ENCODE assay signal across 35 cellular contexts in the genomic region with DNA sequence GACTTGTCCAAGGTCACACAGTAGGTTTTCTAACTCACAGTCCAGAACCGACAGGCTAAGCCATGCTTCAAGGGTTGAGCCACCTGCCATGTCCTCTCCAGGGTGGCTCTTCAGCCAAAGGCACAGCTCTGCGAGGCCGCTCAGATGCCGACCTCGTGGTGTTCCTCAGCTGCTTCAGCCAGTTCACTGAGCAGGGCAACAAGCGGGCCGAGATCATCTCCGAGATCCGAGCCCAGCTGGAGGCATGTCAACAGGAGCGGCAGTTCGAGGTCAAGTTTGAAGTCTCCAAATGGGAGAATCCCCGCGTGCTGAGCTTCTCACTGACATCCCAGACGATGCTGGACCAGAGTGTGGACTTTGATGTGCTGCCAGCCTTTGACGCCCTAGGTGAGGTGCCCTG. TPM values are rescaled to one million over a fixed set of nuclear protein-coding genes. Genes with fewer than 3 reads are reported as not detected.
"Had no signal": no experiment of that assay in that cellular context is flagged by ENCODE, and none has a peak within 500 bp of the region (broad histone marks: within the 10 kb centered on the region; RNA-seq: fewer than 3 reads in every experiment).

No MANE protein-coding gene starts in this region.

- H3K27me3 Mint-ChIP-seq: activated B cell treated with CpG ODN at 0.5 μM for 24 hours; activated CD4-positive, alpha-beta memory T cell treated with anti-CD3 and anti-CD28 coated beads for 36 hours; activated CD4-positive, alpha-beta T cell treated with anti-CD3 and anti-CD28 coated beads, Interleukin-2, amount 10 ng/mL, durations not matched to agents 24 days and 14 days; activated CD8-positive, alpha-beta memory T cell treated with anti-CD3 and anti-CD28 coated beads, Interleukin-2, amount 10 ng/mL, durations not matched to agents 7 days and 5 days; activated naive CD4-positive, alpha-beta T cell treated with anti-CD3 and anti-CD28 coated beads, Interleukin-2, amount 50 U/mL, for 24 hours; activated naive CD8-positive, alpha-beta T cell; activated naive CD8-positive, alpha-beta T cell treated with anti-CD3 and anti-CD28 coated beads, Interleukin-2, amount 10 ng/mL, durations not matched to agents 7 days and 5 days; activated naive CD8-positive, alpha-beta T cell treated with anti-CD3 and anti-CD28 coated beads, Interleukin-2, amount 50 U/mL, for 24 hours; activated T-helper 17 cell treated with anti-CD3 and anti-CD28 coated beads, Interleukin-2, amount 50 U/mL, for 72 hours had no signal

- H3K27me3 ChIP-seq: ascending aorta, cardiac muscle cell had no signal

- H3K4me1 ChIP-seq: ascending aorta had no signal

- H3K27ac Mint-ChIP-seq: activated B cell treated with CpG ODN at 0.5 μM for 24 hours; activated CD4-positive, alpha-beta memory T cell treated with anti-CD3 and anti-CD28 coated beads for 36 hours; activated CD4-positive, alpha-beta T cell treated with anti-CD3 and anti-CD28 coated beads, Interleukin-2, amount 10 ng/mL, durations not matched to agents 24 days and 14 days; activated CD8-positive, alpha-beta memory T cell treated with anti-CD3 and anti-CD28 coated beads, Interleukin-2, amount 10 ng/mL, durations not matched to agents 7 days and 5 days; activated naive CD4-positive, alpha-beta T cell treated with anti-CD3 and anti-CD28 coated beads for 36 hours; activated naive CD4-positive, alpha-beta T cell treated with anti-CD3 and anti-CD28 coated beads, Interleukin-2, amount 50 U/mL, for 24 hours; activated naive CD8-positive, alpha-beta T cell; activated naive CD8-positive, alpha-beta T cell treated with anti-CD3 and anti-CD28 coated beads, Interleukin-2, amount 10 ng/mL, durations not matched to agents 7 days and 5 days; activated naive CD8-positive, alpha-beta T cell treated with anti-CD3 and anti-CD28 coated beads, Interleukin-2, amount 50 U/mL, for 24 hours; activated T-cell treated with anti-CD3 and anti-CD28 coated beads, Interleukin-2, amount 50 U/mL, for 72 hours; activated T-helper 1 cell treated with anti-CD3 and anti-CD28 coated beads, Interleukin-12 subunit alpha, Interleukin-12 subunit beta, Interleukin-2, Interleukin-4 antibody, amounts not matched to agents 30 ng/mL and 10 ng/mL and 1 ng/mL, durations not matched to agents 14 hours and 24 hours and 36 hours; brain; T-helper 1 cell treated with Interleukin-12 subunit alpha and Interleukin-12 subunit beta and Interleukin-4 antibody, amounts not matched to agents 30 μg/mL and 1 μg/mL, for 36 hours; T-helper 2 cell treated with Interferon-gamma antibody and Interleukin-4, amounts not matched to agents 5 μg/mL and 100 μg/mL, for 36 hours had no signal

- H3K4me1 Mint-ChIP-seq: activated B cell treated with CpG ODN at 0.5 μM for 24 hours; activated naive CD4-positive, alpha-beta T cell treated with anti-CD3 and anti-CD28 coated beads, Interleukin-2, amount 50 U/mL, for 24 hours; activated naive CD8-positive, alpha-beta T cell treated with anti-CD3 and anti-CD28 coated beads, Interleukin-2, amount 50 U/mL, for 24 hours; brain had no signal

- H3K4me3 Mint-ChIP-seq: activated B cell treated with CpG ODN at 0.5 μM for 24 hours; activated CD4-positive, alpha-beta memory T cell treated with anti-CD3 and anti-CD28 coated beads for 36 hours; activated CD4-positive, alpha-beta T cell treated with anti-CD3 and anti-CD28 coated beads, Interleukin-2, amount 10 ng/mL, durations not matched to agents 24 days and 14 days; activated CD8-positive, alpha-beta memory T cell treated with anti-CD3 and anti-CD28 coated beads, Interleukin-2, amount 10 ng/mL, durations not matched to agents 7 days and 5 days; activated naive CD4-positive, alpha-beta T cell treated with anti-CD3 and anti-CD28 coated beads for 36 hours; activated naive CD4-positive, alpha-beta T cell treated with anti-CD3 and anti-CD28 coated beads, Interleukin-2, amount 50 U/mL, for 24 hours; activated naive CD8-positive, alpha-beta T cell; activated naive CD8-positive, alpha-beta T cell treated with anti-CD3 and anti-CD28 coated beads, Interleukin-2, amount 10 ng/mL, durations not matched to agents 7 days and 5 days; activated naive CD8-positive, alpha-beta T cell treated with anti-CD3 and anti-CD28 coated beads, Interleukin-2, amount 50 U/mL, for 24 hours; activated T-cell treated with anti-CD3 and anti-CD28 coated beads, Interleukin-2, amount 50 U/mL, for 4 hours; activated T-cell treated with anti-CD3 and anti-CD28 coated beads, Interleukin-2, amount 50 U/mL, for 72 hours; activated T-helper 1 cell treated with anti-CD3 and anti-CD28 coated beads, Interleukin-12 subunit alpha, Interleukin-12 subunit beta, Interleukin-2, Interleukin-4 antibody, amounts not matched to agents 30 ng/mL and 10 ng/mL and 1 ng/mL, durations not matched to agents 14 hours and 24 hours and 36 hours; activated T-helper 17 cell treated with anti-CD3 and anti-CD28 coated beads, Interleukin-2, amount 50 U/mL, for 72 hours; brain; T-helper 1 cell treated with Interleukin-12 subunit alpha and Interleukin-12 subunit beta and Interleukin-4 antibody, amounts not matched to agents 30 μg/mL and 1 μg/mL, for 36 hours; T-helper 2 cell treated with Interferon-gamma antibody and Interleukin-4, amounts not matched to agents 5 μg/mL and 100 μg/mL, for 36 hours had no signal

- ATAC-seq: activated CD8-positive, alpha-beta memory T cell treated with anti-CD3 and anti-CD28 coated beads, Interleukin-2, amount 10 ng/mL, durations not matched to agents 7 days and 5 days; activated naive CD8-positive, alpha-beta T cell treated with anti-CD3 and anti-CD28 coated beads, Interleukin-2, amount 50 U/mL, for 24 hours; activated T-cell treated with anti-CD3 and anti-CD28 coated beads, Interleukin-2, amount 50 U/mL, for 4 hours; activated T-cell treated with anti-CD3 and anti-CD28 coated beads, Interleukin-2, amount 50 U/mL, for 72 hours; activated T-helper 17 cell treated with anti-CD3 and anti-CD28 coated beads, Interleukin-2, amount 50 U/mL, for 72 hours had no signal

- H3K4me3 ChIP-seq: ascending aorta, cardiac muscle cell had no signal

- H3K36me3 ChIP-seq: cardiac muscle cell had no signal

- H3K9me3 Mint-ChIP-seq: activated CD4-positive, alpha-beta memory T cell treated with anti-CD3 and anti-CD28 coated beads for 36 hours; activated CD4-positive, alpha-beta T cell treated with anti-CD3 and anti-CD28 coated beads, Interleukin-2, amount 10 ng/mL, durations not matched to agents 24 days and 14 days; activated naive CD4-positive, alpha-beta T cell treated with anti-CD3 and anti-CD28 coated beads for 36 hours; activated naive CD4-positive, alpha-beta T cell treated with anti-CD3 and anti-CD28 coated beads, Interleukin-2, amount 50 U/mL, for 24 hours; activated naive CD8-positive, alpha-beta T cell treated with anti-CD3 and anti-CD28 coated beads, Interleukin-2, amount 10 ng/mL, durations not matched to agents 7 days and 5 days; activated naive CD8-positive, alpha-beta T cell treated with anti-CD3 and anti-CD28 coated beads, Interleukin-2, amount 50 U/mL, for 24 hours; activated T-cell treated with anti-CD3 and anti-CD28 coated beads, Interleukin-2, amount 50 U/mL, for 4 hours; activated T-helper 1 cell treated with anti-CD3 and anti-CD28 coated beads, Interleukin-12 subunit alpha, Interleukin-12 subunit beta, Interleukin-2, Interleukin-4 antibody, amounts not matched to agents 30 ng/mL and 10 ng/mL and 1 ng/mL, durations not matched to agents 14 hours and 24 hours and 36 hours; activated T-helper 17 cell treated with anti-CD3 and anti-CD28 coated beads, Interleukin-2, amount 50 U/mL, for 72 hours; T-helper 1 cell treated with Interleukin-12 subunit alpha and Interleukin-12 subunit beta and Interleukin-4 antibody, amounts not matched to agents 30 μg/mL and 1 μg/mL, for 36 hours; T-helper 2 cell treated with Interferon-gamma antibody and Interleukin-4, amounts not matched to agents 5 μg/mL and 100 μg/mL, for 36 hours had no signal

- H3K27ac ChIP-seq: ascending aorta, cardiac muscle cell, VCaP had no signal

- DNase-seq: activated B cell treated with CpG ODN at 0.5 μM for 24 hours; activated CD4-positive, alpha-beta memory T cell treated with anti-CD3 and anti-CD28 coated beads for 36 hours; activated CD4-positive, alpha-beta T cell treated with anti-CD3 and anti-CD28 coated beads for 4 hours; activated CD4-positive, alpha-beta T cell treated with anti-CD3 and anti-CD28 coated beads, Interleukin-2, amount 10 ng/mL, durations not matched to agents 24 days and 14 days; activated CD4-positive, alpha-beta T cell treated with anti-CD3 and anti-CD28 coated beads, Interleukin-2, amount 50 U/mL, for 1 hour; activated CD4-positive, alpha-beta T cell treated with anti-CD3 and anti-CD28 coated beads, Interleukin-2, amount 50 U/mL, for 4 hours; activated CD4-positive, CD25-positive, alpha-beta regulatory T cell treated with anti-CD3 and anti-CD28 coated beads, Interleukin-2, amount 50 U/mL, for 72 hours; activated CD8-positive, alpha-beta memory T cell treated with anti-CD3 and anti-CD28 coated beads, Interleukin-2, amount 10 ng/mL, durations not matched to agents 7 days and 5 days; activated effector memory CD4-positive, alpha-beta T cell treated with anti-CD3 and anti-CD28 coated beads, Interleukin-2, amount 50 U/mL, for 16 hours; activated gamma-delta T cell treated with Interleukin-2 at 50 U/mL for 16 hours; activated naive CD4-positive, alpha-beta T cell; activated naive CD4-positive, alpha-beta T cell treated with anti-CD3 and anti-CD28 coated beads for 36 hours; activated naive CD8-positive, alpha-beta T cell treated with anti-CD3 and anti-CD28 coated beads, Interleukin-2, amount 10 ng/mL, durations not matched to agents 7 days and 5 days; activated naive CD8-positive, alpha-beta T cell treated with anti-CD3 and anti-CD28 coated beads, Interleukin-2, amount 50 U/mL, for 24 hours; activated T-cell treated with anti-CD3 and anti-CD28 coated beads for 4 hours; activated T-cell treated with anti-CD3 and anti-CD28 coated beads, Interleukin-2, amount 50 U/mL, for 1 hour; activated T-cell treated with anti-CD3 and anti-CD28 coated beads, Interleukin-2, amount 50 U/mL, for 4 hours; activated T-cell treated with anti-CD3 and anti-CD28 coated beads, Interleukin-2, amount 50 U/mL, for 72 hours; amygdala; anterior cingulate cortex; central memory CD4-positive, alpha-beta T cell; SW 1271; T-helper 1 cell; T-helper 2 cell; T-helper 9 cell had no signal

- H3K9me3 ChIP-seq: ascending aorta had no signal

RNA-seq across cellular contexts. Expression of a gene that starts 12.7 kb away (rescaled TPM):
- total RNA-seq: cardiac muscle cell had no signal
- polyA plus RNA-seq: cardiac muscle cell had no signal

RNA-seq across cellular contexts. Expression of a gene that starts 27.4 kb away (rescaled TPM):
- polyA plus RNA-seq: cardiac muscle cell had no signal

RNA-seq across cellular contexts. Expression of a gene that starts 58.9 kb away (rescaled TPM):
- total RNA-seq: cardiac muscle cell had no signal
- polyA plus RNA-seq: cardiac muscle cell had no signal
